Comparison of ENCODE assay signal across 27 cellular contexts in the genomic region with DNA sequence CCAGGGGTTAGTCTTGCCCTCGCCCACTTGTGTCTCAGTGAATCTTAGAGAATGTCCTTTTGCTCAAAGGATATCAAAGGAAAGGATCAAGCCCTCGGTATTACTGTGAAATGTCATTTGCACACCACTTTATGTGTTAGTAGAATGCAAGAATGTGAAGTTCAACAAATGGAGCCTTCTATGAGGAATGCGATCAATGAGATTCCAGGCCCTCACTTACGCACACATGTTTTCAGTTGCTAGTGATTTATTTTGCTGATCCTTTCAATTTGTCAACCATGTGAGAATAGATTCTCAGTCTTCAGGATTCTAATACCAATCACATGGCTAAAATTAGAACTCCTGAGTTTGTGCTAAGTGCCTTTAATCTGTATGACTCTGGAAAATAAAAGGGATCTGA.
"Had no signal": no experiment of that assay in that cellular context is flagged by ENCODE, and none has a peak within 500 bp of the region (broad histone marks: within the 10 kb centered on the region; RNA-seq: fewer than 3 reads in every experiment).

No MANE protein-coding gene starts in this region.

- H3K9me3 ChIP-seq: ascending aorta, MG63 had no signal

- H3K4me3 ChIP-seq: ascending aorta, breast epithelium, MG63 had no signal

- ATAC-seq: PC-3, Right ventricle myocardium inferior had no signal

- H3K27ac ChIP-seq: ascending aorta, breast epithelium, RWPE1 had no signal

- DNase-seq: activated CD4-positive, alpha-beta T cell treated with anti-CD3 and anti-CD28 coated beads, Interleukin-2, amount 10 ng/mL, durations not matched to agents 24 days and 14 days; activated CD4-positive, alpha-beta T cell treated with anti-CD3 and anti-CD28 coated beads, Interleukin-2, amount 50 U/mL, for 4 hours; activated CD8-positive, alpha-beta memory T cell treated with anti-CD3 and anti-CD28 coated beads, Interleukin-2, amount 50 U/mL, for 4 hours; activated CD8-positive, alpha-beta T cell treated with anti-CD3 and anti-CD28 coated beads for 36 hours; activated gamma-delta T cell; activated naive CD4-positive, alpha-beta T cell treated with anti-CD3 and anti-CD28 coated beads, Interleukin-2, amount 10 ng/mL, durations not matched to agents 7 days and 5 days; activated naive CD8-positive, alpha-beta T cell treated with anti-CD3 and anti-CD28 coated beads for 36 hours; activated T-cell treated with anti-CD3 and anti-CD28 coated beads, Interleukin-2, amount 50 U/mL, for 72 hours; amygdala; central memory CD4-positive, alpha-beta T cell; Kasumi-1; KG1; MG63; NCI-H1048; NCI-H1436 treated with DMSO at 0.1 percent for 48 hours; NCI-H1694 treated with DMSO at 0.1 percent for 48 hours; NCI-H2029; NCI-H345; NCI-H524 treated with DMSO at 0.1 percent for 48 hours; SIG-M5; SW 1271; T1000 had no signal

- H3K27me3 ChIP-seq: ascending aorta, breast epithelium, MG63 had no signal

- H3K36me3 ChIP-seq: ascending aorta, breast epithelium, MG63 had no signal

- H3K4me1 ChIP-seq: ascending aorta, breast epithelium had no signal
